Comparison of ENCODE assay signal across 1 cellular context in the genomic region with DNA sequence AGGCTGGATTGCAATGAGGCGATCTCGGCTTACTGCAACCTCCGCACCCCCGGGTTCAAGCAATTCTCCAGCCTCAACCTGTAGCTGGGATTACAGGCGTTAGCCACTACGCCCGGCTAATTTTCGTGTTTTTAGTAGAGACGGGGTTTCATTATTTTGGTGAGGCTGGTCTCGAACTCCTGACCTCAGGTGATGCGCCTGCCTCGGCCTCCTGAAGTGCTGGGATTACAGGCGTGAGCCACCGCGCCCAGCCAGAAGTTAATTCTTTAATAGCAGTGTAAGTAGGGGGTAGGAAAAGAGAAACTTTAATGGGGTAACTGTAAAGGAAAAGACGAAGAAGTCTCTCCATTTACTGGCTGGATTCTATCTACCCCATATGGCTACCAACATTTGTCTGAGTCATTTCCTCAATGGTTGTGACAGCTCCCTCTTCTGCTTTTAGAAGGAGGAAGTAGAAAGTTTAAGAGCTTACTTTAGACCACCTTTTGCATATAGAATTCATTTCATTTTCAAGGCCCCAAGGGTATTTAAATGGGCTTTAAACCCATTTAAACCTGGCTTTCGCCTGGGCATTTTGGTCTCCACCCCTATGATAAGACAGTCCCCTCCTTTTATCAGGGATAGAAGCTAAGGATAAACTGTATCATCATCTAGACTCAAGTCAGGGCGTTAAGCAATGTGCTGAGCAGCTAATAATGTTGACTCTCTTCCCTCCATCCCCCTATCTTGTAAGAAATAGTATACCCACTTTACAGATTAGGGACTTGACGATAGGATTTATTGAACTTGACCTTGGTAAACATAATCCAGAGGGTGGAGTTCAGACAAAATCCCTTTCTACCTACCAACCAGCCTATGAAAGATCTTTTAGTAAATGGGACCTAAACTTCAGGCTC.
TF ChIP-seq lines count a peak whose summit lies in the region.

No MANE protein-coding gene starts in this region.

TF ChIP-seq in K562, 482 proteins besides CTCF, POLR2A, EP300 and RAD21 (continued from another document and continues in another):
- no peak for TF ChIP-seq DEAF1 (CRISPR knock-in tag; IDR thresholded peaks at IDR 0.05)
- TF ChIP-seq CBX1 (IDR thresholded peaks at IDR 0.05; ENCODE audit: low read depth), result no peak
- no peak for TF ChIP-seq CREB3 (tag; conservative IDR thresholded peaks at IDR 0.05; ENCODE audit: low read depth)
- no peak for TF ChIP-seq CREB5 (CRISPR knock-in tag; IDR thresholded peaks at IDR 0.05)
- no peak for TF ChIP-seq HEY1 (CRISPR knock-in tag; IDR thresholded peaks at IDR 0.05; ENCODE audit: borderline replicate concordance)
- TF ChIP-seq, protein P1, sequence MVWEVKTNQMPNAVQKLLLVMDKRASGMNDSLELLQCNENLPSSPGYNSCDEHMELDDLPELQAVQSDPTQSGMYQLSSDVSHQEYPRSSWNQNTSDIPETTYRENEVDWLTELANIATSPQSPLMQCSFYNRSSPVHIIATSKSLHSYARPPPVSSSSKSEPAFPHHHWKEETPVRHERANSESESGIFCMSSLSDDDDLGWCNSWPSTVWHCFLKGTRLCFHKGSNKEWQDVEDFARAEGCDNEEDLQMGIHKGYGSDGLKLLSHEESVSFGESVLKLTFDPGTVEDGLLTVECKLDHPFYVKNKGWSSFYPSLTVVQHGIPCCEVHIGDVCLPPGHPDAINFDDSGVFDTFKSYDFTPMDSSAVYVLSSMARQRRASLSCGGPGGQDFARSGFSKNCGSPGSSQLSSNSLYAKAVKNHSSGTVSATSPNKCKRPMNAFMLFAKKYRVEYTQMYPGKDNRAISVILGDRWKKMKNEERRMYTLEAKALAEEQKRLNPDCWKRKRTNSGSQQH (CRISPR knock-in tag; IDR thresholded peaks at IDR 0.05), result no peak
- no peak for TF ChIP-seq MAFK (IDR thresholded peaks at IDR 0.05; ENCODE audit: low read length)
- TF ChIP-seq CHD2 (IDR thresholded peaks at IDR 0.05; ENCODE audit: low read depth, low read length), result no peak
- no peak for TF ChIP-seq SREBF2 (CRISPR knock-in tag; IDR thresholded peaks at IDR 0.05)
- TF ChIP-seq FIP1L1 (IDR thresholded peaks at IDR 0.05; ENCODE audit: low read depth, low read length, poor library complexity, severe bottlenecking), result no peak
- TF ChIP-seq, protein P2, sequence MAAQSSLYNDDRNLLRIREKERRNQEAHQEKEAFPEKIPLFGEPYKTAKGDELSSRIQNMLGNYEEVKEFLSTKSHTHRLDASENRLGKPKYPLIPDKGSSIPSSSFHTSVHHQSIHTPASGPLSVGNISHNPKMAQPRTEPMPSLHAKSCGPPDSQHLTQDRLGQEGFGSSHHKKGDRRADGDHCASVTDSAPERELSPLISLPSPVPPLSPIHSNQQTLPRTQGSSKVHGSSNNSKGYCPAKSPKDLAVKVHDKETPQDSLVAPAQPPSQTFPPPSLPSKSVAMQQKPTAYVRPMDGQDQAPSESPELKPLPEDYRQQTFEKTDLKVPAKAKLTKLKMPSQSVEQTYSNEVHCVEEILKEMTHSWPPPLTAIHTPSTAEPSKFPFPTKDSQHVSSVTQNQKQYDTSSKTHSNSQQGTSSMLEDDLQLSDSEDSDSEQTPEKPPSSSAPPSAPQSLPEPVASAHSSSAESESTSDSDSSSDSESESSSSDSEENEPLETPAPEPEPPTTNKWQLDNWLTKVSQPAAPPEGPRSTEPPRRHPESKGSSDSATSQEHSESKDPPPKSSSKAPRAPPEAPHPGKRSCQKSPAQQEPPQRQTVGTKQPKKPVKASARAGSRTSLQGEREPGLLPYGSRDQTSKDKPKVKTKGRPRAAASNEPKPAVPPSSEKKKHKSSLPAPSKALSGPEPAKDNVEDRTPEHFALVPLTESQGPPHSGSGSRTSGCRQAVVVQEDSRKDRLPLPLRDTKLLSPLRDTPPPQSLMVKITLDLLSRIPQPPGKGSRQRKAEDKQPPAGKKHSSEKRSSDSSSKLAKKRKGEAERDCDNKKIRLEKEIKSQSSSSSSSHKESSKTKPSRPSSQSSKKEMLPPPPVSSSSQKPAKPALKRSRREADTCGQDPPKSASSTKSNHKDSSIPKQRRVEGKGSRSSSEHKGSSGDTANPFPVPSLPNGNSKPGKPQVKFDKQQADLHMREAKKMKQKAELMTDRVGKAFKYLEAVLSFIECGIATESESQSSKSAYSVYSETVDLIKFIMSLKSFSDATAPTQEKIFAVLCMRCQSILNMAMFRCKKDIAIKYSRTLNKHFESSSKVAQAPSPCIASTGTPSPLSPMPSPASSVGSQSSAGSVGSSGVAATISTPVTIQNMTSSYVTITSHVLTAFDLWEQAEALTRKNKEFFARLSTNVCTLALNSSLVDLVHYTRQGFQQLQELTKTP (IDR thresholded peaks at IDR 0.05; ENCODE audit: low read depth in 1 of 2, partially characterized antibody in 2 of 2), result peak in 1 of 2 experiments; percentile 8
- TF ChIP-seq KDM2B (CRISPR knock-in tag; IDR thresholded peaks at IDR 0.05), result no peak
- TF ChIP-seq, protein P3, sequence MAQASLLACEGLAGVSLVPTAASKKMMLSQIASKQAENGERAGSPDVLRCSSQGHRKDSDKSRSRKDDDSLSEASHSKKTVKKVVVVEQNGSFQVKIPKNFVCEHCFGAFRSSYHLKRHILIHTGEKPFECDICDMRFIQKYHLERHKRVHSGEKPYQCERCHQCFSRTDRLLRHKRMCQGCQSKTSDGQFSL (CRISPR knock-in tag; IDR thresholded peaks at IDR 0.05), result no peak
- TF ChIP-seq, protein P3 (tag; IDR thresholded peaks at IDR 0.05), result no peak
- TF ChIP-seq SMAD1 (IDR thresholded peaks at IDR 0.05; ENCODE audit: low read depth, low read length, partially characterized antibody), result no peak
- no peak for TF ChIP-seq YBX1 (IDR thresholded peaks at IDR 0.05)
- no peak for TF ChIP-seq WHSC1 (IDR thresholded peaks at IDR 0.05; ENCODE audit: low read length)
- no peak for TF ChIP-seq MAFG (tag; conservative IDR thresholded peaks at IDR 0.05)
- no peak for TF ChIP-seq STAT5A (IDR thresholded peaks at IDR 0.05; ENCODE audit: borderline replicate concordance, low read length)
- TF ChIP-seq, protein P4, sequence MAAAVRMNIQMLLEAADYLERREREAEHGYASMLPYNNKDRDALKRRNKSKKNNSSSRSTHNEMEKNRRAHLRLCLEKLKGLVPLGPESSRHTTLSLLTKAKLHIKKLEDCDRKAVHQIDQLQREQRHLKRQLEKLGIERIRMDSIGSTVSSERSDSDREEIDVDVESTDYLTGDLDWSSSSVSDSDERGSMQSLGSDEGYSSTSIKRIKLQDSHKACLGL (CRISPR knock-in tag; IDR thresholded peaks at IDR 0.05; ENCODE audit: borderline replicate concordance, poor library complexity, severe bottlenecking), result no peak
- TF ChIP-seq ZBTB7A (IDR thresholded peaks at IDR 0.05; ENCODE audit: borderline replicate concordance, control insufficient read depth, low read depth, low read length), result no peak
- TF ChIP-seq VEZF1 (CRISPR knock-in tag; IDR thresholded peaks at IDR 0.05), result no peak
- TF ChIP-seq ZNF384 (IDR thresholded peaks at IDR 0.05; ENCODE audit: low read depth, low read length), result no peak
- no peak for TF ChIP-seq SMAD3 (CRISPR knock-in tag; conservative IDR thresholded peaks at IDR 0.05)
- no peak for TF ChIP-seq ESRRB (CRISPR knock-in tag; IDR thresholded peaks at IDR 0.05; ENCODE audit: borderline replicate concordance)
- no peak for TF ChIP-seq ZNF445 (CRISPR knock-in tag; IDR thresholded peaks at IDR 0.05; ENCODE audit: low read depth)
- TF ChIP-seq ZMIZ1 (IDR thresholded peaks at IDR 0.05; ENCODE audit: low read depth in 2 of 2, low read length in 2 of 2), result no peak
- TF ChIP-seq ESRRA (IDR thresholded peaks at IDR 0.05; ENCODE audit: borderline replicate concordance, low read depth), result peak; percentile 28; the same call in 1 of the 2 replicates
- TF ChIP-seq SPI1 (IDR thresholded peaks at IDR 0.05; ENCODE audit: borderline replicate concordance, low read depth, low read length), result peak; percentile 74
- TF ChIP-seq ZNF584 (CRISPR knock-in tag; IDR thresholded peaks at IDR 0.05; ENCODE audit: low read depth), result 0 out of 2 replicates have a peak, but pooled peaks have one; percentile 41
- TF ChIP-seq RNF2 (IDR thresholded peaks at IDR 0.05), result no peak
- no peak for TF ChIP-seq ZNF780A (CRISPR knock-in tag; IDR thresholded peaks at IDR 0.05)
- TF ChIP-seq SMAD2 (IDR thresholded peaks at IDR 0.05; ENCODE audit: low read depth, low read length), result no peak
- TF ChIP-seq ZNF699 (CRISPR knock-in tag; IDR thresholded peaks at IDR 0.05; ENCODE audit: insufficient replicate concordance), result no peak
- TF ChIP-seq, protein P5, sequence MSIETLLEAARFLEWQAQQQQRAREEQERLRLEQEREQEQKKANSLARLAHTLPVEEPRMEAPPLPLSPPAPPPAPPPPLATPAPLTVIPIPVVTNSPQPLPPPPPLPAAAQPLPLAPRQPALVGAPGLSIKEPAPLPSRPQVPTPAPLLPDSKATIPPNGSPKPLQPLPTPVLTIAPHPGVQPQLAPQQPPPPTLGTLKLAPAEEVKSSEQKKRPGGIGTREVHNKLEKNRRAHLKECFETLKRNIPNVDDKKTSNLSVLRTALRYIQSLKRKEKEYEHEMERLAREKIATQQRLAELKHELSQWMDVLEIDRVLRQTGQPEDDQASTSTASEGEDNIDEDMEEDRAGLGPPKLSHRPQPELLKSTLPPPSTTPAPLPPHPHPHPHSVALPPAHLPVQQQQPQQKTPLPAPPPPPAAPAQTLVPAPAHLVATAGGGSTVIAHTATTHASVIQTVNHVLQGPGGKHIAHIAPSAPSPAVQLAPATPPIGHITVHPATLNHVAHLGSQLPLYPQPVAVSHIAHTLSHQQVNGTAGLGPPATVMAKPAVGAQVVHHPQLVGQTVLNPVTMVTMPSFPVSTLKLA (conservative IDR thresholded peaks at IDR 0.05), result peak in 1 of 2 experiments; percentile 12; a peak in 1 of 4 replicates
- no peak for TF ChIP-seq FOXK1 (CRISPR knock-in tag; IDR thresholded peaks at IDR 0.05; ENCODE audit: borderline replicate concordance)
- no peak for TF ChIP-seq NCOA1 (IDR thresholded peaks at IDR 0.05; ENCODE audit: low read depth)
